In the genomic region with DNA sequence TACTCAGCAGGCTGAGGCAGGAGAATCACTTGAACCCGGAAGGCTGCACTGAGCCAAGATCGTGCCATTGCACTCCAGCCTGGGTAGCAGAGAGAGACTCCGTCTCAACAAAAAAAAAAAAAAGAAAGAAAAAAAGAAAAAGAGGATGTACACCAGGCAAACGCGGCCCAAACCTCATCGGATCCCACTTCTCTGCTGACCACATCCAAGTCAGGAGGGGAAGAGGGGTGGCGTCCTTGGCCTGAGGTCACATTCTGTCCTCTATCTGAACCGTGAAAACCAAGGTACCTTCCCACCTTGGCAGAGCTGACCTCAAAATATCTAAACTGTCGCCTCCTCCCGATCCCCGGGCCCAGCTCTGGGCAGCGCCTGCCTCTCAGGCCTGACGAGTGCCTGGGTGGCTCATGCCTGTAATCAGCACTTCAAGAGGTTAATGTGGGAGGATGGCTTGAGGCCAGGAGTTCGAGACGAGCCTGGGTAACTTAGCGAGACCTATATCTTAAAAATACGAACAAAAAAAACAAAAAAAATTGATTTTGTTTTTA, we compare ENCODE assay signal across 9 cellular contexts.
A peak's percentile ranks its signal among the peaks of the same experiment; 100 is the strongest.
DNase-seq lines count a peak whose midpoint lies in the region; ATAC-seq and TF ChIP-seq lines count a peak whose summit lies in the region.
"Had no signal": no experiment of that assay in that cellular context is flagged by ENCODE, and none has a peak within 500 bp of the region (broad histone marks: within the 10 kb centered on the region; RNA-seq: fewer than 3 reads in every experiment).

No MANE protein-coding gene starts in this region.

- H3K4me1 Mint-ChIP-seq in T-helper 1 cell treated with Interleukin-12 subunit alpha and Interleukin-12 subunit beta and Interleukin-4 antibody, amounts not matched to agents 30 μg/mL and 1 μg/mL, for 36 hours (ENCODE audit: low read depth): peaks cover 10% of the 10 kb centered on the region
- peaks cover 13 to 30% of the 10 kb centered on the region in 2 donors for H3K4me1 Mint-ChIP-seq in stimulated activated naive B cell treated with anti-CD40 and anti-IgM and Interleukin-4, amounts not matched to agents 10 μg/mL and 1 μg/mL and 100 μg/mL, for 72 hours

- no peak for DNase-seq in T-helper 1 cell
- no peak for DNase-seq in stimulated activated naive B cell treated with anti-CD40 and anti-IgM and Interleukin-4, amounts not matched to agents 10 μg/mL and 1 μg/mL and 100 μg/mL, for 72 hours
- no peak for DNase-seq in DMS153 treated with DMSO at 0.1 percent for 48 hours (lab: John Stamatoyannopoulos, UW; ENCODE audit: unreplicated experiment)
- DNase-seq in NCI-H345 treated with DMSO at 0.1 percent for 48 hours (lab: John Stamatoyannopoulos, UW; ENCODE audit: unreplicated experiment): no peak
- DNase-seq: T1000 had no signal

- H3K27ac ChIP-seq in SU-DHL-6 (ENCODE audit: low read depth, low read length): no peak overlapping the region

- H3K9me3 ChIP-seq in SU-DHL-6 (ENCODE audit: insufficient read depth, low read length) (no peaks in the 10 kb centered on the region), iPS-15b (ENCODE audit: control insufficient read depth, insufficient read depth, low read length) (no peaks in the 10 kb centered on the region)

- H3K9me3 Mint-ChIP-seq in T-helper 1 cell treated with Interleukin-12 subunit alpha and Interleukin-12 subunit beta and Interleukin-4 antibody, amounts not matched to agents 30 μg/mL and 1 μg/mL, for 36 hours: no peaks in the 10 kb centered on the region
- no peaks in the 10 kb centered on the region for H3K9me3 Mint-ChIP-seq in stimulated activated naive B cell treated with anti-CD40 and anti-IgM and Interleukin-4, amounts not matched to agents 10 μg/mL and 1 μg/mL and 100 μg/mL, for 72 hours

- H3K27me3 ChIP-seq in SU-DHL-6 (ENCODE audit: low read length) (no peaks in the 10 kb centered on the region), iPS-15b (ENCODE audit: control insufficient read depth, insufficient read depth, low read length) (no peaks in the 10 kb centered on the region)

- no peaks in the 10 kb centered on the region for H3K27me3 Mint-ChIP-seq in T-helper 1 cell treated with Interleukin-12 subunit alpha and Interleukin-12 subunit beta and Interleukin-4 antibody, amounts not matched to agents 30 μg/mL and 1 μg/mL, for 36 hours (ENCODE audit: low read depth)
- no peaks in the 10 kb centered on the region for H3K27me3 Mint-ChIP-seq in stimulated activated naive B cell treated with anti-CD40 and anti-IgM and Interleukin-4, amounts not matched to agents 10 μg/mL and 1 μg/mL and 100 μg/mL, for 72 hours

- peak overlapping the region; percentile 84; the same call in 1 of the 2 replicates for H3K9ac ChIP-seq in SU-DHL-6 (ENCODE audit: low read length)
- H3K9ac ChIP-seq in iPS-15b (ENCODE audit: low read depth, low read length): no peak overlapping the region

- no peak for ATAC-seq in stimulated activated naive B cell treated with anti-CD40 and anti-IgM and Interleukin-4, amounts not matched to agents 10 μg/mL and 1 μg/mL and 100 μg/mL, for 72 hours (replicated peaks)
- ATAC-seq in HG03045 (IDR thresholded peaks at IDR 0.05; ENCODE audit: unreplicated experiment): no peak

- H3K79me2 ChIP-seq in SU-DHL-6 (ENCODE audit: insufficient read depth, low read length): peaks cover 15% of the 10 kb centered on the region

- peak overlapping the region; percentile 85 for H3K4me3 ChIP-seq in SU-DHL-6 (ENCODE audit: insufficient read depth, low read length, poor library complexity, severe bottlenecking)
- peak overlapping the region; percentile 92 for H3K4me3 ChIP-seq in iPS-15b (ENCODE audit: low read depth, low read length)

- TF ChIP-seq CTCF in SU-DHL-6 (IDR thresholded peaks at IDR 0.05; ENCODE audit: insufficient read depth, low read length, poor library complexity, severe bottlenecking): no peak

- peak overlapping the region; percentile 77 for H3K4me2 ChIP-seq in SU-DHL-6 (ENCODE audit: low read depth, low read length, poor library complexity, severe bottlenecking)

- H2AFZ ChIP-seq in SU-DHL-6 (ENCODE audit: low read depth, low read length, severe bottlenecking): no peak overlapping the region

- H4K20me1 ChIP-seq in SU-DHL-6 (ENCODE audit: low read depth, low read length): no peaks in the 10 kb centered on the region

- H3K4me1 ChIP-seq in iPS-15b (ENCODE audit: control insufficient read depth, insufficient read depth, low read length): no peaks in the 10 kb centered on the region

- H3K36me3 ChIP-seq in SU-DHL-6 (ENCODE audit: low read length) (no peaks in the 10 kb centered on the region), iPS-15b (ENCODE audit: control insufficient read depth, insufficient read depth, low read length) (peaks cover 25% of the 10 kb centered on the region)

- H3K9me2 ChIP-seq in SU-DHL-6 (replicated peaks; ENCODE audit: insufficient read depth, low read length): no peaks in the 10 kb centered on the region

- H3K27ac Mint-ChIP-seq in T-helper 1 cell treated with Interleukin-12 subunit alpha and Interleukin-12 subunit beta and Interleukin-4 antibody, amounts not matched to agents 30 μg/mL and 1 μg/mL, for 36 hours: no peak overlapping the region
- no peak overlapping the region for H3K27ac Mint-ChIP-seq in stimulated activated naive B cell treated with anti-CD40 and anti-IgM and Interleukin-4, amounts not matched to agents 10 μg/mL and 1 μg/mL and 100 μg/mL, for 72 hours

- H3K36me3 Mint-ChIP-seq in T-helper 1 cell treated with Interleukin-12 subunit alpha and Interleukin-12 subunit beta and Interleukin-4 antibody, amounts not matched to agents 30 μg/mL and 1 μg/mL, for 36 hours (ENCODE audit: low read depth): peaks cover 22% of the 10 kb centered on the region
- H3K36me3 Mint-ChIP-seq in stimulated activated naive B cell treated with anti-CD40 and anti-IgM and Interleukin-4, amounts not matched to agents 10 μg/mL and 1 μg/mL and 100 μg/mL, for 72 hours: peaks cover 15 to 22% of the 10 kb centered on the region in 2 donors

- H3F3A ChIP-seq in SU-DHL-6 (ENCODE audit: insufficient read depth): no peaks in the 10 kb centered on the region

- peak overlapping the region; percentile 78 for H3K4me3 Mint-ChIP-seq in T-helper 1 cell treated with Interleukin-12 subunit alpha and Interleukin-12 subunit beta and Interleukin-4 antibody, amounts not matched to agents 30 μg/mL and 1 μg/mL, for 36 hours
- H3K4me3 Mint-ChIP-seq in stimulated activated naive B cell treated with anti-CD40 and anti-IgM and Interleukin-4, amounts not matched to agents 10 μg/mL and 1 μg/mL and 100 μg/mL, for 72 hours: peak overlapping the region; percentile 69 to 88
